In genomic region chr7:77202544-77202976, GRCh38 we compare ENCODE assay signal across 10 cellular contexts. TPM values are rescaled to one million over a fixed set of nuclear protein-coding genes. Genes with fewer than 3 reads are reported as not detected.
A peak's percentile ranks its signal among the peaks of the same experiment; 100 is the strongest.
DNase-seq lines count a peak whose midpoint lies in the region; ATAC-seq and TF ChIP-seq lines count a peak whose summit lies in the region.
"Had no signal": no experiment of that assay in that cellular context is flagged by ENCODE, and none has a peak within 500 bp of the region (broad histone marks: within the 10 kb centered on the region; RNA-seq: fewer than 3 reads in every experiment).

No MANE protein-coding gene starts in this region.

- H3K4me1 ChIP-seq in prostate gland (replicated peaks) = peaks cover 3% of the 10 kb centered on the region
- H3K4me1 ChIP-seq: lower lobe of right lung had no signal

- intact Hi-C loops in prostate gland (cut with DNase I) = no loop called here

- WGBS in prostate gland = 62% methylated on average over 4 of the region's 4 CpGs

- H3K9me3 ChIP-seq in prostate gland = no peaks in the 10 kb centered on the region
- H3K9me3 ChIP-seq: lower lobe of right lung had no signal

- no peak for DNase-seq in left lobe of liver (ENCODE audit: low spot score)
- DNase-seq in foreskin fibroblast = no peak
- DNase-seq in NCI-H2029 treated with DMSO at 0.1 percent for 48 hours (lab: John Stamatoyannopoulos, UW) = no peak
- no peak for DNase-seq in NCI-H1417 treated with DMSO at 0.1 percent for 48 hours (lab: John Stamatoyannopoulos, UW)
- DNase-seq in prostate gland (ENCODE audit: low spot score) = no peak
- DNase-seq: lower lobe of right lung had no signal

- no peaks in the 10 kb centered on the region for H3K27me3 ChIP-seq in prostate gland (replicated peaks; ENCODE audit: insufficient read depth)

- H3K4me3 ChIP-seq in foreskin fibroblast (ENCODE audit: low read depth in 1 of 2, low read length in 2 of 2) (no peak overlapping the region), prostate gland (no peak overlapping the region)
- H3K4me3 ChIP-seq: lower lobe of right lung had no signal

- TF ChIP-seq CTCF in foreskin fibroblast (IDR thresholded peaks at IDR 0.05; ENCODE audit: low read depth, low read length) (no peak), prostate gland (IDR thresholded peaks at IDR 0.05) (no peak)

- H3K27ac ChIP-seq in prostate gland = no peak overlapping the region
- H3K27ac ChIP-seq: lower lobe of right lung had no signal

- H3K36me3 ChIP-seq in prostate gland = no peaks in the 10 kb centered on the region
- H3K36me3 ChIP-seq: lower lobe of right lung had no signal

- peak; percentile 93 for ATAC-seq in GM18517 (IDR thresholded peaks at IDR 0.05; ENCODE audit: unreplicated experiment)
- ATAC-seq in GM21381 (IDR thresholded peaks at IDR 0.05; ENCODE audit: unreplicated experiment) = peak; percentile 95
- ATAC-seq in HG03139 (IDR thresholded peaks at IDR 0.05; ENCODE audit: unreplicated experiment) = peak; percentile 92
- ATAC-seq in left lobe of liver = peak; percentile 80
- ATAC-seq: lower lobe of right lung had no signal

- TF ChIP-seq POLR2A in prostate gland (IDR thresholded peaks at IDR 0.05) = no peak

RNA-seq across cellular contexts. Expression of gene FGL2, which starts 2.9 kb away (rescaled TPM):
- total RNA-seq in left lobe of liver (6.1 TPM), prostate gland (10 to 100 TPM in 1 of 2 donors, 1 to 10 TPM in 1; 6.3 to 11.7 TPM)
- total RNA-seq: SK-MEL-5 had no signal
